Comparison of ENCODE assay signal across 15 cellular contexts in the genomic region with DNA sequence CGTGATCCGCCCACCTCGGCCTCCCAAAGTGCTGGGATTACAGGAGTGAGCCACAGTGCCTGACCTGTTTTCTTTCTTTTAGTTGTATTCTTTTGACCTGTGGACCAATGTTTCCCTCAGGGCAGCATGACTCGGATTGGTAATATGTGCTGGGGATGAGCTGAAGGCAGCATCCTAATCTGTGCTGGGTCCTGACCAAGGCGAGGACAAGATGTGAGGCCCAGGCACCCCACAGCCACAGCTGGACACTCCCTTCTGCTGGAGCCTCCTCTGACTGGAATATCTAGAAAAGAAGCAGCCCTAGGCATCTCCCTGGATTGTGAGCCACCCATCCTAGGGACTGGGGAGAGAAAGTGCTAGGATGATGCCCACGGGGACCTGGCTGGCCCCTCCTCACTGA.
A peak's percentile ranks its signal among the peaks of the same experiment; 100 is the strongest.
DNase-seq lines count a peak whose midpoint lies in the region; ATAC-seq, FAIRE-seq and TF ChIP-seq lines count a peak whose summit lies in the region.
"Had no signal": no experiment of that assay in that cellular context is flagged by ENCODE, and none has a peak within 500 bp of the region (broad histone marks: within the 10 kb centered on the region; RNA-seq: fewer than 3 reads in every experiment).

No MANE protein-coding gene starts in this region.

- no peak for ATAC-seq in natural killer cell treated with Interleukin-12 subunit alpha and Interleukin-12 subunit beta and Interleukin-15 and Interleukin-18, amount 100 ng/mL, for 72 hours
- no peak for ATAC-seq in HG03520 (IDR thresholded peaks at IDR 0.05; ENCODE audit: unreplicated experiment)
- ATAC-seq: activated naive CD8-positive, alpha-beta T cell treated with anti-CD3 and anti-CD28 coated beads, Interleukin-2, amount 50 U/mL, for 24 hours; GM12878; left colon; Panc1 had no signal

- DNase-seq in AG08396 (ENCODE audit: low spot score) (peak; percentile 23), LHCN-M2 (ENCODE audit: low read depth) (peak; percentile 40), epithelial cell of esophagus (ENCODE audit: low read depth) (peak; percentile 57), GM19239 (ENCODE audit: insufficient read length, low spot score) (no peak), CD1c-positive myeloid dendritic cell (ENCODE audit: extremely low spot score) (no peak), head of caudate nucleus (no peak)
- DNase-seq in natural killer cell treated with Interleukin-12 subunit alpha and Interleukin-12 subunit beta and Interleukin-15 and Interleukin-18, amount 100 ng/mL, for 72 hours (ENCODE audit: low spot score), result peak; percentile 1
- DNase-seq: activated naive CD8-positive, alpha-beta T cell treated with anti-CD3 and anti-CD28 coated beads, Interleukin-2, amount 50 U/mL, for 24 hours; left colon; NCI-H2227 treated with DMSO at 0.1 percent for 48 hours; stimulated activated naive CD4-positive, alpha-beta T cell; transverse colon had no signal

- TF ChIP-seq CTCF in epithelial cell of esophagus (IDR thresholded peaks at IDR 0.05; ENCODE audit: insufficient read depth, low read depth, low read length, missing control alignments), result no peak

- intact Hi-C loops in head of caudate nucleus (cut with DNase I), result no loop called here

- peak overlapping the region; percentile 66 to 87 for H3K27ac Mint-ChIP-seq in natural killer cell treated with Interleukin-12 subunit alpha and Interleukin-12 subunit beta and Interleukin-15 and Interleukin-18, amount 100 ng/mL, for 72 hours
- H3K27ac Mint-ChIP-seq: activated naive CD8-positive, alpha-beta T cell treated with anti-CD3 and anti-CD28 coated beads, Interleukin-2, amount 50 U/mL, for 24 hours had no signal

- H3K9me3 Mint-ChIP-seq in natural killer cell treated with Interleukin-12 subunit alpha and Interleukin-12 subunit beta and Interleukin-15 and Interleukin-18, amount 100 ng/mL, for 72 hours, result no peaks in the 10 kb centered on the region
- H3K9me3 Mint-ChIP-seq: activated naive CD8-positive, alpha-beta T cell treated with anti-CD3 and anti-CD28 coated beads, Interleukin-2, amount 50 U/mL, for 24 hours had no signal

- H3K27me3 Mint-ChIP-seq in natural killer cell treated with Interleukin-12 subunit alpha and Interleukin-12 subunit beta and Interleukin-15 and Interleukin-18, amount 100 ng/mL, for 72 hours, result no peaks in the 10 kb centered on the region

- no peaks in the 10 kb centered on the region for H3K36me3 Mint-ChIP-seq in natural killer cell treated with Interleukin-12 subunit alpha and Interleukin-12 subunit beta and Interleukin-15 and Interleukin-18, amount 100 ng/mL, for 72 hours

- H3K4me3 ChIP-seq in epithelial cell of esophagus (ENCODE audit: low read length), result no peak overlapping the region
- H3K4me3 ChIP-seq: GM12878, transverse colon had no signal

- H3K4me1 Mint-ChIP-seq in natural killer cell treated with Interleukin-12 subunit alpha and Interleukin-12 subunit beta and Interleukin-15 and Interleukin-18, amount 100 ng/mL, for 72 hours (ENCODE audit: low read depth in 2 of 2), result peaks cover 30 to 34% of the 10 kb centered on the region in 2 donors

- FAIRE-seq in GM19239 (lab: Jason Lieb, UNC), result no peak
- FAIRE-seq: GM12878 had no signal

- no peak overlapping the region for H3K4me3 Mint-ChIP-seq in natural killer cell treated with Interleukin-12 subunit alpha and Interleukin-12 subunit beta and Interleukin-15 and Interleukin-18, amount 100 ng/mL, for 72 hours
- H3K4me3 Mint-ChIP-seq: activated naive CD8-positive, alpha-beta T cell treated with anti-CD3 and anti-CD28 coated beads, Interleukin-2, amount 50 U/mL, for 24 hours had no signal

Comparison
In these comparisons a context has a peak if more than half of its experiments do, and no peak if none do; other contexts are left out.
1. DNase-seq: peak in AG08396 (single experiment), LHCN-M2 (single experiment), epithelial cell of esophagus (single experiment) and natural killer cell treated with Interleukin-12 subunit alpha and Interleukin-12 subunit beta and Interleukin-15 and Interleukin-18, amount 100 ng/mL, for 72 hours (single experiment); none in GM19239 (single experiment), CD1c-positive myeloid dendritic cell (single experiment) and head of caudate nucleus (0 of 42).